In the genomic region with DNA sequence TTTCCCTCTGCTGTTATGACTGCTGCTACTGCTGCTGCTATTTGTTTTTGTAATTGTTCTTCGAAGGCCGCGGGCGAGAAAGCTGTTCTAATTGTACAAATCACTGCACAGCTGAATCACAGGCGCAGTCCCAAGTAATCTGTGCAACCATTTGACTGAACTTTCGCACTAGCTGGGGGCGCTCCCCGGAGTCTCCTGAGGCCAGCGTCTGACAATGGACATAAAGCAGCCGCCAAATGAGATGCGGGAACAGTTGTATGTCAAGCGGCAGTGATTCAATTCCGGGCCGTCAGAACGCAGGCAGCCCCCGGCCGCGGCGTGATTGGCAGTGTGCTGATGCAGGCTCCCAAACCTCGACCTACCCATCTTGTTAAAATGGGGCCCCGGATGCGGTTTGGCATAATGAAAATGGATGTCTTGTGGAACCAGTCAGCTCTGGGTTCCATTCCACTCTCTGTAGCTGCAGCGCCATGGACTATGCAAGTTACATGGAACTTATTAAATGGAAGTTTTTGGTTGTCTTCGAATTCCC, we compare ENCODE assay signal across 16 cellular contexts.
A peak's percentile ranks its signal among the peaks of the same experiment; 100 is the strongest.
DNase-seq lines count a peak whose midpoint lies in the region; ATAC-seq and TF ChIP-seq lines count a peak whose summit lies in the region.
"Had no signal": no experiment of that assay in that cellular context is flagged by ENCODE, and none has a peak within 500 bp of the region (broad histone marks: within the 10 kb centered on the region; RNA-seq: fewer than 3 reads in every experiment).

No MANE protein-coding gene starts in this region.

- H3K27me3 ChIP-seq in esophagus muscularis mucosa, result no peaks in the 10 kb centered on the region

- intact Hi-C loops in esophagus muscularis mucosa (cut with DNase I), result no loop called here

- POLR2A ChIA-PET in RWPE1 (lab: Yijun Ruan, JAX; ENCODE audit: low non-redundant PET), result no interaction called here

- H3K9me3 ChIP-seq in esophagus muscularis mucosa, result peaks cover 0 to 3% (median 0%) of the 10 kb centered on the region in 4 donors
- H3K9me3 ChIP-seq: Caco-2 had no signal

- CTCF ChIA-PET in RWPE1 (lab: Yijun Ruan, JAX), result interaction anchor here (0.6 kb wide), 1 partner anchor 23 kb away, joined by 6 read pairs; no protein-coding TSS in a partner anchor

- no peak for TF ChIP-seq CTCF in esophagus muscularis mucosa (IDR thresholded peaks at IDR 0.05)
- no peak for TF ChIP-seq CTCF in RWPE1 (conservative IDR thresholded peaks at IDR 0.05; ENCODE audit: low read depth)

- DNase-seq in ELF-1 (ENCODE audit: low read depth, low spot score) (peak; percentile 26), SK-N-DZ (ENCODE audit: low spot score) (peak; percentile 78), esophagus muscularis mucosa (ENCODE audit: extremely low spot score) (peak; percentile 88), retina (peak; percentile 55), RWPE1 (ENCODE audit: low spot score) (no peak), NCI-H2081 treated with DMSO at 0.1 percent for 48 hours (lab: John Stamatoyannopoulos, UW) (no peak)
- DNase-seq: Caco-2; CD4-positive, alpha-beta T cell; GDM1; GOT3; H7; HFFc6 had no signal

- H3K4me3 ChIP-seq in esophagus muscularis mucosa, result no peak overlapping the region

- 92% methylated on average over 24 of the region's 24 CpGs for WGBS in esophagus muscularis mucosa

- no peaks in the 10 kb centered on the region for H3K36me3 ChIP-seq in esophagus muscularis mucosa

- TF ChIP-seq POLR2A in esophagus muscularis mucosa (IDR thresholded peaks at IDR 0.05; ENCODE audit: low read depth), result no peak

- TF ChIP-seq EP300 in esophagus muscularis mucosa (IDR thresholded peaks at IDR 0.05), result no peak

- no peaks in the 10 kb centered on the region for H3K4me1 ChIP-seq in esophagus muscularis mucosa
- H3K4me1 ChIP-seq: Caco-2 had no signal

- no peak for ATAC-seq in HG03045 (IDR thresholded peaks at IDR 0.05; ENCODE audit: unreplicated experiment)
- ATAC-seq: HCT116 had no signal

- H3K27ac ChIP-seq in esophagus muscularis mucosa (replicated peaks in 1 of 4) (no peak overlapping the region), RWPE1 (no peak overlapping the region)
- H3K27ac ChIP-seq: C4-2B, HL-60 had no signal

Comparison
In these comparisons a context has a peak if more than half of its experiments do, and no peak if none do; other contexts are left out.
1. DNase-seq: peak in ELF-1 (single experiment), SK-N-DZ (single experiment), esophagus muscularis mucosa (single experiment) and retina (single experiment); none in RWPE1 (single experiment) and NCI-H2081 treated with DMSO at 0.1 percent for 48 hours (single experiment).